In genomic region chr11:123261345-123262106, GRCh38 we compare ENCODE assay signal across 8 cellular contexts.
A peak's percentile ranks its signal among the peaks of the same experiment; 100 is the strongest.
DNase-seq lines count a peak whose midpoint lies in the region; ATAC-seq and TF ChIP-seq lines count a peak whose summit lies in the region.

No MANE protein-coding gene starts in this region.

- H3K36me3 ChIP-seq in right atrium auricular region (no peaks in the 10 kb centered on the region), rectal smooth muscle tissue (ENCODE audit: control insufficient read depth, insufficient read depth, low read length) (no peaks in the 10 kb centered on the region)

- ATAC-seq in GM18907 (IDR thresholded peaks at IDR 0.05; ENCODE audit: unreplicated experiment) (peak; percentile 54), HG03565 (IDR thresholded peaks at IDR 0.05; ENCODE audit: unreplicated experiment) (no peak)

- POLR2A ChIA-PET in AG04450 (lab: Yijun Ruan, JAX): interaction anchor here (0.6 to 1.6 kb wide), 5 partner anchors 87 to 200 kb away, joined by 3 to 8 read pairs (median 5); partner anchors contain the start of gene HSPA8

- H3K4me3 ChIP-seq in AG04450 (ENCODE audit: low read depth, low read length) (peak overlapping the region; percentile 20), right atrium auricular region (peak overlapping the region; percentile 10 to 21), rectal smooth muscle tissue (ENCODE audit: low read length) (peak overlapping the region; percentile 49)

- H3K27ac ChIP-seq in AG04450 (ENCODE audit: low read depth, low read length): no peak overlapping the region
- no peak overlapping the region for H3K27ac ChIP-seq in right atrium auricular region
- no peak overlapping the region for H3K27ac ChIP-seq in rectal smooth muscle tissue (ENCODE audit: low read depth, low read length)

- H3K9me3 ChIP-seq in AG04450 (ENCODE audit: control insufficient read depth, insufficient read depth, low read length): peaks cover 6% of the 10 kb centered on the region; the same call in 1 of the 2 replicates
- no peaks in the 10 kb centered on the region for H3K9me3 ChIP-seq in right atrium auricular region

- TF ChIP-seq CTCF in AG04450 (IDR thresholded peaks at IDR 0.05; ENCODE audit: low read depth, low read length) (peak; percentile 97), LNCAP (IDR thresholded peaks at IDR 0.05) (peak; percentile 97), right atrium auricular region (IDR thresholded peaks at IDR 0.05) (peak; percentile 85 to 94)

- DNase-seq in AG04450 (ENCODE audit: low read depth, low spot score) (no peak), T-helper 1 cell (peak; percentile 28 to 56 (median 39)), amniotic epithelial cell (ENCODE audit: low read depth) (peak; percentile 56), right atrium auricular region (ENCODE audit: low spot score) (peak; percentile 75)

- H3K4me1 ChIP-seq in right atrium auricular region: no peaks in the 10 kb centered on the region
- H3K4me1 ChIP-seq in rectal smooth muscle tissue (ENCODE audit: control insufficient read depth, insufficient read depth, low read length): peaks cover 3% of the 10 kb centered on the region

- H3K27me3 ChIP-seq in AG04450 (ENCODE audit: control insufficient read depth, insufficient read depth, low read length) (peaks cover 9% of the 10 kb centered on the region), right atrium auricular region (no peaks in the 10 kb centered on the region), rectal smooth muscle tissue (ENCODE audit: control insufficient read depth, insufficient read depth, low read length) (no peaks in the 10 kb centered on the region)

- no peak overlapping the region for H3K9ac ChIP-seq in rectal smooth muscle tissue (ENCODE audit: low read length)

- CTCF ChIA-PET in AG04450 (lab: Charles Lee): interaction anchor here (0.5 to 4.3 kb wide), 89 partner anchors 10 to 445 kb away, joined by 3 to 134 read pairs (median 5); partner anchors contain the start of genes CLMP, GRAMD1B and HSPA8
